ENCODE assay signal across 13 cellular contexts in the genomic region with DNA sequence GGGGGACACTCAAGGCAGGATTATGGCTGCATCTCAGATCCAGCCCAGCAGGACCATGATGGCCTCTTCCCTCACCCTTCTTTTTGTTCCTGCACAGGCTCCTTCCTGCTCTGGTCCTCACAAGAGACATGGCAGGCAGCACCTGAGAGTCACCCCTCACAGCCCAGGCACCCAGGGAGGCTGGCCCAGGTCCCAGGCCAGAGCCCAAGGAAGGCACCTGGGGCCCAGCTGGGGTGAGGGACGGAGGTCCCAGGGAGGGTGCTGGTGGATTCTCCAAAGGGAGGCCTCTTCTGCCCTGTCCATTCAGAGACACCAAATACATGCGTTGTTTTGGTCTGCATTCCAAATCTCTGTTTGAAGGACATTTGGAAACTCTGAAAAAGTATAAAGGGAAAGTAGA.
"Had no signal": no experiment of that assay in that cellular context is flagged by ENCODE, and none has a peak within 500 bp of the region (broad histone marks: within the 10 kb centered on the region; RNA-seq: fewer than 3 reads in every experiment).

No MANE protein-coding gene starts in this region.

- ATAC-seq: activated T-cell treated with anti-CD3 and anti-CD28 coated beads, Interleukin-2, amount 50 U/mL, for 4 hours; effector memory CD8-positive, alpha-beta T cell had no signal

- H3K27me3 ChIP-seq: brain microvascular endothelial cell, thyroid gland had no signal

- H3K9me3 ChIP-seq: SK-N-SH, thyroid gland had no signal

- H3K27ac ChIP-seq: brain microvascular endothelial cell, thyroid gland had no signal

- H3K4me3 ChIP-seq: thyroid gland had no signal

- DNase-seq: activated CD4-positive, alpha-beta T cell treated with anti-CD3 and anti-CD28 coated beads for 1 hour; activated CD4-positive, alpha-beta T cell treated with anti-CD3 and anti-CD28 coated beads, Interleukin-2, amount 50 U/mL, for 4 hours; activated gamma-delta T cell treated with Interleukin-2 at 50 U/mL for 16 hours; activated T-cell treated with anti-CD3 and anti-CD28 coated beads, Interleukin-2, amount 50 U/mL, for 4 hours; anterior cingulate cortex; brain microvascular endothelial cell; effector memory CD8-positive, alpha-beta T cell; foreskin melanocyte; immature natural killer cell; left cardiac atrium; SK-N-SH; T-helper 1 cell; thyroid gland had no signal

- H3K36me3 ChIP-seq: brain microvascular endothelial cell, thyroid gland had no signal
